Comparison of ENCODE assay signal across 19 cellular contexts in genomic region chr5:107948377-107948776, GRCh38.
DNase-seq lines count a peak whose midpoint lies in the region; ATAC-seq and TF ChIP-seq lines count a peak whose summit lies in the region.
"Had no signal": no experiment of that assay in that cellular context is flagged by ENCODE, and none has a peak within 500 bp of the region (broad histone marks: within the 10 kb centered on the region; RNA-seq: fewer than 3 reads in every experiment).

No MANE protein-coding gene starts in this region.

- TF ChIP-seq CTCF in mucosa of descending colon (IDR thresholded peaks at IDR 0.05): no peak

- ATAC-seq in mucosa of descending colon (peak; percentile 40), HG03175 (IDR thresholded peaks at IDR 0.05; ENCODE audit: unreplicated experiment) (no peak)
- ATAC-seq: A549; activated T-helper 17 cell treated with anti-CD3 and anti-CD28 coated beads, Interleukin-2, amount 50 U/mL, for 72 hours; right lobe of liver; stimulated activated naive CD8-positive, alpha-beta T cell treated with anti-CD3 and anti-CD28 coated beads, Interleukin-15, amount 100 ng/mL, for 72 hours; T-helper 17 cell had no signal

- H3K36me3 ChIP-seq in mucosa of descending colon (ENCODE audit: low read depth): no peaks in the 10 kb centered on the region
- H3K36me3 ChIP-seq: right lobe of liver, tibial nerve had no signal

- intact Hi-C loops in mucosa of descending colon (cut with DNase I, micrococcal nuclease): no loop called here

- DNase-seq in NCI-H2029 treated with DMSO at 0.1 percent for 48 hours (lab: John Stamatoyannopoulos, UW) (peak; percentile 61), NCI-H2029 (lab: John Stamatoyannopoulos, UW) (no peak), NCI-H1092 treated with DMSO at 0.1 percent for 48 hours (lab: John Stamatoyannopoulos, UW) (peak; percentile 54), NCI-H345 (lab: John Stamatoyannopoulos, UW) (peak; percentile 60), mucosa of descending colon (peak in 1 of 3 donors; percentile 10), medulla oblongata (ENCODE audit: extremely low spot score) (no peak), T1000 (lab: John Stamatoyannopoulos, UW) (no peak)
- DNase-seq: cerebellar nuclear complex; foreskin fibroblast; immature natural killer cell; MM.1S; posterior cingulate gyrus; right lobe of liver; stimulated activated naive CD8-positive, alpha-beta T cell treated with anti-CD3 and anti-CD28 coated beads, Interleukin-15, amount 100 ng/mL, for 72 hours; T-helper 17 cell had no signal

- no peaks in the 10 kb centered on the region for H3K4me1 ChIP-seq in mucosa of descending colon (ENCODE audit: low read depth)
- H3K4me1 ChIP-seq: A549, right lobe of liver, tibial nerve had no signal

- no peak overlapping the region for H3K4me3 ChIP-seq in mucosa of descending colon
- H3K4me3 ChIP-seq: A549, right lobe of liver, tibial nerve had no signal

- no peaks in the 10 kb centered on the region for H3K9me3 ChIP-seq in mucosa of descending colon
- H3K9me3 ChIP-seq: A549, right lobe of liver, tibial nerve had no signal

Comparison
In these comparisons a context has a peak if more than half of its experiments do, and no peak if none do; other contexts are left out.
1. DNase-seq: peak in NCI-H2029 treated with DMSO at 0.1 percent for 48 hours (single experiment), NCI-H1092 treated with DMSO at 0.1 percent for 48 hours (single experiment) and NCI-H345 (single experiment); none in NCI-H2029 (single experiment), medulla oblongata (single experiment) and T1000 (single experiment).